ENCODE assay signal across 8 cellular contexts in genomic region chr5:168851902-168852321, GRCh38.
DNase-seq lines count a peak whose midpoint lies in the region; ATAC-seq and TF ChIP-seq lines count a peak whose summit lies in the region.

No MANE protein-coding gene starts in this region.

- TF ChIP-seq POLR2A in sigmoid colon (IDR thresholded peaks at IDR 0.05), result no peak

- intact Hi-C loops in sigmoid colon (cut with DNase I), result no loop called here

- 8 to 16% methylated on average over 7 of the region's 7 CpGs for WGBS in sigmoid colon, 2 donors

- peak; percentile 79 for ATAC-seq in GM21825 (IDR thresholded peaks at IDR 0.05; ENCODE audit: unreplicated experiment)
- no peak for ATAC-seq in HG03039 (IDR thresholded peaks at IDR 0.05; ENCODE audit: unreplicated experiment)

- DNase-seq in DMS 273 (lab: John Stamatoyannopoulos, UW; ENCODE audit: unreplicated experiment), result peak; percentile 93
- peak; percentile 64 for DNase-seq in RPMI7951 (ENCODE audit: low read depth)
- peak; percentile 17 to 75 (median 57) for DNase-seq in immature natural killer cell
- no peak for DNase-seq in NCI-H82 treated with DMSO at 0.1 percent for 48 hours (lab: John Stamatoyannopoulos, UW; ENCODE audit: unreplicated experiment)
- DNase-seq in occipital lobe (lab: John Stamatoyannopoulos, UW), result no peak
- no peak for DNase-seq in sigmoid colon

- no peaks in the 10 kb centered on the region for H3K36me3 Mint-ChIP-seq in immature natural killer cell

- peak overlapping the region; percentile 25 to 87 (median 77) for H3K27ac Mint-ChIP-seq in immature natural killer cell

- H3K4me1 Mint-ChIP-seq in immature natural killer cell, result peaks cover 13 to 27% of the 10 kb centered on the region in 2 donors

- peaks cover 0 to 14% (median 9%) of the 10 kb centered on the region in 3 donors for H3K27me3 Mint-ChIP-seq in immature natural killer cell (ENCODE audit: low read depth in 3 of 3)

- TF ChIP-seq EP300 in sigmoid colon (IDR thresholded peaks at IDR 0.05), result no peak

- H3K9me3 Mint-ChIP-seq in immature natural killer cell, result no peaks in the 10 kb centered on the region

- peak overlapping the region; percentile 8 to 70 (median 69) for H3K4me3 Mint-ChIP-seq in immature natural killer cell

- no peak overlapping the region for H3K27ac ChIP-seq in sigmoid colon

- TF ChIP-seq CTCF in sigmoid colon (IDR thresholded peaks at IDR 0.05), result no peak

- no peaks in the 10 kb centered on the region for H3K9me3 ChIP-seq in sigmoid colon

- no peaks in the 10 kb centered on the region for H3K27me3 ChIP-seq in sigmoid colon

- no peaks in the 10 kb centered on the region for H3K36me3 ChIP-seq in sigmoid colon

- H3K4me3 ChIP-seq in sigmoid colon, result no peak overlapping the region

- no peaks in the 10 kb centered on the region for H3K4me1 ChIP-seq in sigmoid colon

Comparison
In these comparisons a context has a peak if more than half of its experiments do, and no peak if none do; other contexts are left out.
1. DNase-seq: peak in DMS 273 (single experiment), RPMI7951 (single experiment) and immature natural killer cell (3 of 3); none in NCI-H82 treated with DMSO at 0.1 percent for 48 hours (single experiment), occipital lobe (single experiment) and sigmoid colon (single experiment).